In the genomic region with DNA sequence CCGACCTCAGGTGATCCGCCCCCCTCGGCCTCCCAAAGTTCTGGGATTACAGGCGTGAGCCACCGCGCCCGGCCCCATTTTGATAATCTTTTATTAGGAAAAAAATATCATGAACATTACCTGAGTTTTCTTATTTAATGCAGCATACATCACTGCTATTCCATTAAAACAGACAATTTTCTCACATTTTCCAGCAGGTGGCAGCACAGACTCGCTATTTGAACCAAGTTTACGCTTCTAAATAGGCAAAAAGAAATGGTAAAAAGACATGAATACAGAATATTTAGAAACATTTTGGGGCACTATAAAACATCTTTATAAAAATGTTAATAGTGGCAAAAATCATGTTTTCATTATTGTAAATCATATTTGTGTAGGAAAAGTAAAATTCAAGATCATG, we compare ENCODE assay signal across 8 cellular contexts.
DNase-seq lines count a peak whose midpoint lies in the region; ATAC-seq and TF ChIP-seq lines count a peak whose summit lies in the region.

No MANE protein-coding gene starts in this region.

- ATAC-seq in GM21717 (IDR thresholded peaks at IDR 0.05; ENCODE audit: unreplicated experiment), result peak; percentile 59
- ATAC-seq in GM21825 (IDR thresholded peaks at IDR 0.05; ENCODE audit: unreplicated experiment), result no peak

- no peak overlapping the region for H3K4me3 ChIP-seq in fibroblast of villous mesenchyme (ENCODE audit: low read depth, low read length)
- no peak overlapping the region for H3K4me3 ChIP-seq in retinal pigment epithelial cell (ENCODE audit: low read length)

- TF ChIP-seq CTCF in fibroblast of villous mesenchyme (IDR thresholded peaks at IDR 0.05; ENCODE audit: insufficient read depth, low read depth, low read length) (peak; percentile 50), retinal pigment epithelial cell (conservative IDR thresholded peaks at IDR 0.05; ENCODE audit: low read depth, low read length) (peak; percentile 55)

- DNase-seq in NCI-H2171 treated with DMSO at 0.1 percent for 48 hours (lab: John Stamatoyannopoulos, UW) (peak; percentile 49), NCI-H2171 (lab: John Stamatoyannopoulos, UW) (no peak), NCI-H128 (lab: John Stamatoyannopoulos, UW; ENCODE audit: unreplicated experiment) (peak; percentile 24), fibroblast of villous mesenchyme (ENCODE audit: low read depth) (peak; percentile 52), retinal pigment epithelial cell (ENCODE audit: low read depth) (no peak)
- DNase-seq in activated CD4-positive, alpha-beta T cell treated with anti-CD3 and anti-CD28 coated beads for 48 hours, result peak; percentile 48

Comparison
In these comparisons a context has a peak if more than half of its experiments do, and no peak if none do; other contexts are left out.
1. DNase-seq: peak in NCI-H2171 treated with DMSO at 0.1 percent for 48 hours (single experiment), NCI-H128 (single experiment), activated CD4-positive, alpha-beta T cell treated with anti-CD3 and anti-CD28 coated beads for 48 hours (single experiment) and fibroblast of villous mesenchyme (single experiment); none in NCI-H2171 (single experiment) and retinal pigment epithelial cell (single experiment).